ENCODE assay signal across 9 cellular contexts in the genomic region with DNA sequence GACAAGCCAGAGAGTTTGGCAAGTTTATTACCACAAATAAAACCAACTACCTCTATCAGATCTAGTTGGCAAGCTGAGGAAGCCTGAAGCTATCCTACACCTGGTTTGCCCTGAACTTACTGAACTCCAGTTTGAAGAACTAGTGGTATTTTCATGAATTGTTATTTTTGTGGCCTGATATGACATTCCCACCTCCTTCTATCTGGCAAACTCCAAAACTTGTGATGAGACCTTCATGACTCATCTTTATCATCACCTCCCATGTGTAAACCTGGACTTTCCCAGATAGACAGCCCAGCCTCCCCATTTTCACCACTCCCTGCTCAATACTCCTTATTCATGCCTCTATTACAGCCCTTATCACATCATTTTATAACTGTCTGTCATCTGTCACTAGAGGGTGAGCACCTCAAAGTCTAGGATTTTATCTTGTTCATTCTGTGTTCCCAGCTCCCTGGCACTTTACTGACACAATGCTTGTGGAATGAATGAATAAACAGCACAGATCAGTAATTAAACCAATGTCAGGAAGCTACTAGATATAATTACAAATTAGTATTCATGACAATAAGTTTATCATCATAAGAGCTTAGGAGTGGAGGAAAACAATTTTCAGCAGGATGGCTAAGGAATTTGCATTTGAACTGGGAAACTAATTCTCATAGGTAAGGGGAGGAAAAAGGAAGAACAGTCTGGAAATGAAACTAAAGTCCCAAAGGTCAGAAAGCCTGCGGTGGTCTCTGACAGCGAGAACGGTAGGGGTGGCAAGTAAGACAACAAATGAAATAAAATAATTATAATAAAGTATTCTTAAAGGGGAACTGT. TPM values are rescaled to one million over a fixed set of nuclear protein-coding genes. Genes with fewer than 3 reads are reported as not detected.
DNase-seq lines count a peak whose midpoint lies in the region; ATAC-seq and TF ChIP-seq lines count a peak whose summit lies in the region.
"Had no signal": no experiment of that assay in that cellular context is flagged by ENCODE, and none has a peak within 500 bp of the region (broad histone marks: within the 10 kb centered on the region; RNA-seq: fewer than 3 reads in every experiment).

No MANE protein-coding gene starts in this region.

- intact Hi-C loops in activated CD8-positive, alpha-beta T cell treated with anti-CD3 and anti-CD28 coated beads for 36 hours (cut with micrococcal nuclease) = loop anchor here (2.0 to 10.0 kb wide), 4 partner anchors 51 to 229 kb away; no protein-coding TSS in a partner anchor

- no peaks in the 10 kb centered on the region for H3K36me3 Mint-ChIP-seq in GM23338 (ENCODE audit: low read depth)
- H3K36me3 Mint-ChIP-seq in activated CD8-positive, alpha-beta T cell treated with anti-CD3 and anti-CD28 coated beads for 36 hours (ENCODE audit: low read depth) = no peaks in the 10 kb centered on the region

- H2AFZ ChIP-seq in ACC112 (ENCODE audit: low read length, unreplicated experiment) (no peak overlapping the region), GM23338 (0 out of 2 replicates have a peak overlapping the region, but pooled peaks have one; percentile 2)

- H3K9me2 ChIP-seq in GM23338 (ENCODE audit: insufficient read depth) = peaks cover 3% of the 10 kb centered on the region; the same call in 1 of the 2 replicates

- no peak overlapping the region for H3K27ac Mint-ChIP-seq in GM23338
- H3K27ac Mint-ChIP-seq in activated CD8-positive, alpha-beta T cell treated with anti-CD3 and anti-CD28 coated beads for 36 hours = no peak overlapping the region

- ATAC-seq in GM23338 = no peak
- no peak for ATAC-seq in activated CD8-positive, alpha-beta T cell treated with anti-CD3 and anti-CD28 coated beads for 36 hours

- 37 to 47% methylated on average over 3 of the region's 3 CpGs for WGBS in tibial nerve, 2 donors

- no peaks in the 10 kb centered on the region for H3K9me3 ChIP-seq in tibial nerve

- H3K27ac ChIP-seq in ACC112 (ENCODE audit: low read depth, low read length) (peak overlapping the region; percentile 93), GM23338 (ENCODE audit: low read depth) (no peak overlapping the region), tibial nerve (no peak overlapping the region)

- POLR2A ChIA-PET in activated CD8-positive, alpha-beta T cell treated with anti-CD3 and anti-CD28 coated beads for 36 hours (lab: Charles Lee) = interaction anchor here (0.6 to 1.2 kb wide), 4 partner anchors 27 to 625 kb away, joined by 3 to 7 read pairs (median 5); a partner anchor contains a TSS

- H4K20me1 ChIP-seq in GM23338 (replicated peaks; ENCODE audit: insufficient read depth) = no peaks in the 10 kb centered on the region

- peaks cover 4% of the 10 kb centered on the region for H3K27me3 Mint-ChIP-seq in GM23338 (ENCODE audit: insufficient read depth, low read depth, poor library complexity)
- H3K27me3 Mint-ChIP-seq in activated CD8-positive, alpha-beta T cell treated with anti-CD3 and anti-CD28 coated beads for 36 hours = no peaks in the 10 kb centered on the region

- H3K79me2 ChIP-seq in ACC112 (ENCODE audit: control insufficient read depth, insufficient read depth, low read length, unreplicated experiment) (no peaks in the 10 kb centered on the region), GM23338 (replicated peaks; ENCODE audit: insufficient read depth) (no peaks in the 10 kb centered on the region)

- TF ChIP-seq CTCF in GM23338 (conservative IDR thresholded peaks at IDR 0.05; ENCODE audit: low read depth in 2 of 2) (no peak), tibial nerve (IDR thresholded peaks at IDR 0.05) (no peak)
- no peak for TF ChIP-seq CTCF in activated CD8-positive, alpha-beta T cell treated with anti-CD3 and anti-CD28 coated beads for 36 hours (IDR thresholded peaks at IDR 0.05)

- no peak overlapping the region for H3K4me3 Mint-ChIP-seq in GM23338
- H3K4me3 Mint-ChIP-seq in activated CD8-positive, alpha-beta T cell treated with anti-CD3 and anti-CD28 coated beads for 36 hours = peak overlapping the region; percentile 4
- H3K4me3 Mint-ChIP-seq: nephron had no signal

- no peak for TF ChIP-seq POLR2A in tibial nerve (IDR thresholded peaks at IDR 0.05)

- H3K4me1 ChIP-seq in ACC112 (ENCODE audit: control insufficient read depth, insufficient read depth, low read length, unreplicated experiment) (peaks cover 34% of the 10 kb centered on the region), GM23338 (ENCODE audit: insufficient read depth) (no peaks in the 10 kb centered on the region), tibial nerve (peaks cover 0 to 4% (median 0%) of the 10 kb centered on the region in 4 donors)

- TF ChIP-seq EP300 in tibial nerve (IDR thresholded peaks at IDR 0.05) = no peak

- H3K4me3 ChIP-seq in ACC112 (ENCODE audit: low read depth, low read length) (peak overlapping the region; percentile 56), GM23338 (no peak overlapping the region), tibial nerve (no peak overlapping the region)

- no peaks in the 10 kb centered on the region for H3K36me3 ChIP-seq in ACC112 (ENCODE audit: insufficient read depth, low read length)
- H3K36me3 ChIP-seq in GM23338 (ENCODE audit: insufficient read depth) = no peaks in the 10 kb centered on the region
- H3K36me3 ChIP-seq in tibial nerve = no peaks in the 10 kb centered on the region

- CTCF ChIA-PET in activated CD8-positive, alpha-beta T cell treated with anti-CD3 and anti-CD28 coated beads for 36 hours (lab: Charles Lee) = interaction anchor here (0.6 to 5.7 kb wide), 62 partner anchors 9 to 363 kb away, joined by 3 to 52 read pairs (median 5); a partner anchor contains a TSS

- DNase-seq in GM23338 (ENCODE audit: low spot score) = no peak
- no peak for DNase-seq in activated CD8-positive, alpha-beta T cell treated with anti-CD3 and anti-CD28 coated beads for 36 hours
- peak; percentile 32 for DNase-seq in islet precursor cell
- no peak for DNase-seq in medulla oblongata (ENCODE audit: extremely low spot score)
- no peak for DNase-seq in NCI-H1436 treated with DMSO at 0.1 percent for 48 hours (lab: John Stamatoyannopoulos, UW)
- DNase-seq in epidermal melanocyte (ENCODE audit: insufficient read length, low spot score) = no peak
- no peak for DNase-seq in tibial nerve (ENCODE audit: low spot score in 2 of 2)

- no peaks in the 10 kb centered on the region for H3K9me3 Mint-ChIP-seq in GM23338
- H3K9me3 Mint-ChIP-seq in activated CD8-positive, alpha-beta T cell treated with anti-CD3 and anti-CD28 coated beads for 36 hours = no peaks in the 10 kb centered on the region
- H3K9me3 Mint-ChIP-seq: nephron had no signal

- no peaks in the 10 kb centered on the region for H3F3A ChIP-seq in GM23338 (replicated peaks; ENCODE audit: low read depth)

- H3K27me3 ChIP-seq in ACC112 (ENCODE audit: insufficient read depth, low read length) = no peaks in the 10 kb centered on the region
- H3K27me3 ChIP-seq in GM23338 (ENCODE audit: insufficient read depth) = no peaks in the 10 kb centered on the region
- no peaks in the 10 kb centered on the region for H3K27me3 ChIP-seq in tibial nerve

- peaks cover 10% of the 10 kb centered on the region for H3K4me1 Mint-ChIP-seq in GM23338
- peaks cover 21% of the 10 kb centered on the region for H3K4me1 Mint-ChIP-seq in activated CD8-positive, alpha-beta T cell treated with anti-CD3 and anti-CD28 coated beads for 36 hours (ENCODE audit: low read depth)

- no peak overlapping the region for H3K4me2 ChIP-seq in GM23338

TF ChIP-seq in GM23338, 12 proteins besides CTCF, POLR2A, EP300 and RAD21:
- TF ChIP-seq JUNB (IDR thresholded peaks at IDR 0.05; ENCODE audit: unreplicated experiment) = no peak

RNA-seq across cellular contexts. Expression of a gene that starts 13.2 kb away (rescaled TPM):
- 6.7 and 7.1 TPM in 2 replicates for total RNA-seq in GM23338 (2014; rRNA removed; shearing (Covaris generic))
- polyA plus RNA-seq in GM23338 (2016; fragmentation: Nextera tagmentation; extraction: Ambion mirVana) = 1.8 and 2.3 TPM in 2 replicates
- 10 to 100 TPM; 16.0 to 17.4 TPM for total RNA-seq in activated CD8-positive, alpha-beta T cell treated with anti-CD3 and anti-CD28 coated beads for 36 hours
- 10 to 100 TPM in 2 of 4 donors, 1 to 10 TPM in 2; 8.7 to 12.6 (median 10.5) TPM for total RNA-seq in tibial nerve

RNA-seq across cellular contexts. Expression of a gene that starts 34.9 kb away (rescaled TPM):
- total RNA-seq in GM23338 (2014; rRNA removed; shearing (Covaris generic)) = 7.0 and 10.6 TPM in 2 replicates
- polyA plus RNA-seq in GM23338 (2016; fragmentation: Nextera tagmentation; extraction: Ambion mirVana) = 5.0 and 7.2 TPM in 2 replicates
- 10 to 100 TPM; 11.8 to 12.3 TPM for total RNA-seq in activated CD8-positive, alpha-beta T cell treated with anti-CD3 and anti-CD28 coated beads for 36 hours
- total RNA-seq in tibial nerve = 10 to 100 TPM in 3 of 4 donors, 1 to 10 TPM in 1; 9.9 to 18.4 (median 14.8) TPM

RNA-seq across cellular contexts. Expression of a gene that starts 35.2 kb away (rescaled TPM):
- 52.0 and 58.0 TPM in 2 replicates for total RNA-seq in GM23338 (2014; rRNA removed; shearing (Covaris generic))
- polyA plus RNA-seq in GM23338 (2016; fragmentation: Nextera tagmentation; extraction: Ambion mirVana) = 31.7 and 32.4 TPM in 2 replicates
- 10 to 100 TPM; 89.6 to 93.7 TPM for total RNA-seq in activated CD8-positive, alpha-beta T cell treated with anti-CD3 and anti-CD28 coated beads for 36 hours
- total RNA-seq in tibial nerve = 10 to 100 TPM; 28.8 to 57.2 (median 40.9) TPM
